ENCODE assay signal across 19 cellular contexts in genomic region chr3:40613306-40613705, GRCh38.
DNase-seq lines count a peak whose midpoint lies in the region; ATAC-seq and TF ChIP-seq lines count a peak whose summit lies in the region.
"Had no signal": no experiment of that assay in that cellular context is flagged by ENCODE, and none has a peak within 500 bp of the region (broad histone marks: within the 10 kb centered on the region; RNA-seq: fewer than 3 reads in every experiment).

No MANE protein-coding gene starts in this region.

- peak overlapping the region in 3 of 5 experiments; percentile 10 to 69 (median 33) for H3K27ac Mint-ChIP-seq in brain
- H3K27ac Mint-ChIP-seq: CD8-positive, alpha-beta T cell; HFFc6 had no signal

- H3K4me1 ChIP-seq in BLaER1: peaks cover 14% of the 10 kb centered on the region
- H3K4me1 ChIP-seq: A549 had no signal

- H3K9me3 ChIP-seq in BLaER1: no peaks in the 10 kb centered on the region
- H3K9me3 ChIP-seq: A549 had no signal

- H3K4me1 Mint-ChIP-seq in brain: peaks cover 55% of the 10 kb centered on the region

- no peak overlapping the region for H3K4me3 ChIP-seq in BLaER1
- H3K4me3 ChIP-seq: A549, GM12878, GM23248, K562 had no signal

- H3K9me3 Mint-ChIP-seq in brain: no peaks in the 10 kb centered on the region
- H3K9me3 Mint-ChIP-seq: CD8-positive, alpha-beta T cell; HFFc6 had no signal

- TF ChIP-seq CTCF in brain (conservative IDR thresholded peaks at IDR 0.05): no peak

- H3K4me3 Mint-ChIP-seq in brain: no peak overlapping the region
- H3K4me3 Mint-ChIP-seq: CD8-positive, alpha-beta T cell; HFFc6 had no signal

- H3K27me3 Mint-ChIP-seq in brain: no peaks in the 10 kb centered on the region

- DNase-seq in inferior parietal cortex (ENCODE audit: extremely low spot score) (peak; percentile 20), retina (peak; percentile 7), SIG-M5 (lab: John Stamatoyannopoulos, UW) (no peak)
- no peak for DNase-seq in activated T-cell treated with anti-CD3 and anti-CD28 coated beads, Interleukin-2, amount 50 U/mL, for 1 hour
- DNase-seq: AML-193; Calu3; CD8-positive, alpha-beta T cell; DMS79 treated with DMSO at 0.1 percent for 48 hours; GM23248; HFFc6; IMR-90 had no signal

- H4K20me1 ChIP-seq in BLaER1: no peaks in the 10 kb centered on the region

- H3K4me2 ChIP-seq in BLaER1: peak overlapping the region; percentile 71
- H3K4me2 ChIP-seq: A549 had no signal

- H3K27me3 ChIP-seq in BLaER1: peaks cover 9% of the 10 kb centered on the region; the same call in 1 of the 2 replicates

- ATAC-seq in GM18873 (IDR thresholded peaks at IDR 0.05; ENCODE audit: low FRiP score, unreplicated experiment): no peak
- ATAC-seq: A549; CD8-positive, alpha-beta T cell; GM12878; HCT116; K562 had no signal

- H3K27ac ChIP-seq in BLaER1: no peak overlapping the region
- H3K27ac ChIP-seq: 22Rv1, A549, GM23248 had no signal

- no peaks in the 10 kb centered on the region for H3K36me3 Mint-ChIP-seq in brain
- H3K36me3 Mint-ChIP-seq: CD8-positive, alpha-beta T cell had no signal

- no peak overlapping the region for H3K9ac ChIP-seq in BLaER1
- H3K9ac ChIP-seq: GM23248 had no signal

- H3K36me3 ChIP-seq in BLaER1: no peaks in the 10 kb centered on the region

Comparison
In these comparisons a context has a peak if more than half of its experiments do, and no peak if none do; other contexts are left out.
1. DNase-seq: peak in inferior parietal cortex (single experiment) and retina (single experiment); none in SIG-M5 (single experiment) and activated T-cell treated with anti-CD3 and anti-CD28 coated beads, Interleukin-2, amount 50 U/mL, for 1 hour (single experiment).